16 cellular contexts compared by ENCODE assay signal in genomic region chr3:33579843-33580242, GRCh38.
"Had no signal": no experiment of that assay in that cellular context is flagged by ENCODE, and none has a peak within 500 bp of the region (broad histone marks: within the 10 kb centered on the region; RNA-seq: fewer than 3 reads in every experiment).

No MANE protein-coding gene starts in this region.

- H3K9me3 Mint-ChIP-seq: activated naive CD4-positive, alpha-beta T cell treated with anti-CD3 and anti-CD28 coated beads for 36 hours; activated naive CD8-positive, alpha-beta T cell treated with anti-CD3 and anti-CD28 coated beads, Interleukin-2, amount 50 U/mL, for 24 hours; activated T-helper 17 cell treated with anti-CD3 and anti-CD28 coated beads, Interleukin-2, amount 50 U/mL, for 72 hours; nephron; stimulated activated memory B cell treated with anti-CD40 and anti-IgM and Interleukin-4, amounts not matched to agents 10 μg/mL and 1 μg/mL and 100 μg/mL, for 72 hours had no signal

- ATAC-seq: activated naive CD8-positive, alpha-beta T cell treated with anti-CD3 and anti-CD28 coated beads, Interleukin-2, amount 50 U/mL, for 24 hours; activated T-helper 17 cell treated with anti-CD3 and anti-CD28 coated beads, Interleukin-2, amount 50 U/mL, for 72 hours; esophagus mucosa; stimulated activated memory B cell treated with anti-CD40 and anti-IgM and Interleukin-4, amounts not matched to agents 10 μg/mL and 1 μg/mL and 100 μg/mL, for 72 hours had no signal

- DNase-seq: activated CD4-positive, alpha-beta T cell treated with anti-CD3 and anti-CD28 coated beads for 1 hour; activated CD4-positive, alpha-beta T cell treated with anti-CD3 and anti-CD28 coated beads, Interleukin-2, amount 50 U/mL, for 4 hours; activated naive CD4-positive, alpha-beta T cell treated with anti-CD3 and anti-CD28 coated beads for 36 hours; activated naive CD8-positive, alpha-beta T cell treated with anti-CD3 and anti-CD28 coated beads, Interleukin-2, amount 50 U/mL, for 24 hours; activated T-cell treated with anti-CD3 and anti-CD28 coated beads for 4 hours; aorta; hippocampal formation; kidney; stimulated activated CD4-positive, alpha-beta T cell treated with anti-CD3 and anti-CD28 coated beads, Interleukin-2, amount 100 ng/mL, for 48 hours; T1000 had no signal

- H3K27me3 ChIP-seq: breast epithelium had no signal

- H3K27ac Mint-ChIP-seq: activated naive CD4-positive, alpha-beta T cell treated with anti-CD3 and anti-CD28 coated beads for 36 hours; activated naive CD8-positive, alpha-beta T cell treated with anti-CD3 and anti-CD28 coated beads, Interleukin-2, amount 50 U/mL, for 24 hours; activated T-helper 17 cell treated with anti-CD3 and anti-CD28 coated beads, Interleukin-2, amount 50 U/mL, for 72 hours; nephron; stimulated activated memory B cell treated with anti-CD40 and anti-IgM and Interleukin-4, amounts not matched to agents 10 μg/mL and 1 μg/mL and 100 μg/mL, for 72 hours had no signal

- H3K4me1 Mint-ChIP-seq: activated naive CD8-positive, alpha-beta T cell treated with anti-CD3 and anti-CD28 coated beads, Interleukin-2, amount 50 U/mL, for 24 hours; activated T-helper 17 cell treated with anti-CD3 and anti-CD28 coated beads, Interleukin-2, amount 50 U/mL, for 72 hours; nephron had no signal

- H3K27ac ChIP-seq: breast epithelium, VCaP had no signal

- H3K4me3 ChIP-seq: breast epithelium had no signal

- H3K4me3 Mint-ChIP-seq: activated naive CD4-positive, alpha-beta T cell treated with anti-CD3 and anti-CD28 coated beads for 36 hours; activated naive CD8-positive, alpha-beta T cell treated with anti-CD3 and anti-CD28 coated beads, Interleukin-2, amount 50 U/mL, for 24 hours; activated T-helper 17 cell treated with anti-CD3 and anti-CD28 coated beads, Interleukin-2, amount 50 U/mL, for 72 hours; nephron; stimulated activated memory B cell treated with anti-CD40 and anti-IgM and Interleukin-4, amounts not matched to agents 10 μg/mL and 1 μg/mL and 100 μg/mL, for 72 hours had no signal

- FAIRE-seq: kidney had no signal

- H3K27me3 Mint-ChIP-seq: activated naive CD8-positive, alpha-beta T cell treated with anti-CD3 and anti-CD28 coated beads, Interleukin-2, amount 50 U/mL, for 24 hours; activated T-helper 17 cell treated with anti-CD3 and anti-CD28 coated beads, Interleukin-2, amount 50 U/mL, for 72 hours; stimulated activated memory B cell treated with anti-CD40 and anti-IgM and Interleukin-4, amounts not matched to agents 10 μg/mL and 1 μg/mL and 100 μg/mL, for 72 hours had no signal

- H3K4me1 ChIP-seq: breast epithelium had no signal

- H3K9me3 ChIP-seq: breast epithelium had no signal
